Comparison of ENCODE assay signal across 8 cellular contexts in genomic region chr11:76859708-76860233, GRCh38. TPM values are rescaled to one million over a fixed set of nuclear protein-coding genes. Genes with fewer than 3 reads are reported as not detected.
DNase-seq lines count a peak whose midpoint lies in the region; ATAC-seq and TF ChIP-seq lines count a peak whose summit lies in the region.

No MANE protein-coding gene starts in this region.

- H3K27me3 ChIP-seq in MM.1S (replicated peaks; ENCODE audit: insufficient read depth, low read length), result no peaks in the 10 kb centered on the region
- H3K27me3 ChIP-seq in dorsolateral prefrontal cortex, result no peaks in the 10 kb centered on the region
- no peaks in the 10 kb centered on the region for H3K27me3 ChIP-seq in aorta (ENCODE audit: control insufficient read depth in 1 of 2, insufficient read depth in 2 of 2, low read length in 1 of 2)

- H3K36me3 Mint-ChIP-seq in CD14-positive monocyte (peaks cover 0 to 6% of the 10 kb centered on the region in 2 donors), osteocyte (ENCODE audit: unreplicated experiment) (no peaks in the 10 kb centered on the region)

- H3K9me3 ChIP-seq in MM.1S (replicated peaks; ENCODE audit: insufficient read depth, low read length), result no peaks in the 10 kb centered on the region
- no peaks in the 10 kb centered on the region for H3K9me3 ChIP-seq in aorta (ENCODE audit: control insufficient read depth, low read length)

- WGBS in aorta, 2 donors, result 92 to 95% methylated on average over 14 of the region's 14 CpGs

- H3K9me3 Mint-ChIP-seq in CD14-positive monocyte (no peaks in the 10 kb centered on the region), osteocyte (ENCODE audit: unreplicated experiment) (no peaks in the 10 kb centered on the region)

- intact Hi-C loops in CD14-positive monocyte (cut with micrococcal nuclease), result loop anchor here (5.0 to 10.0 kb wide), 2 partner anchors 37 to 45 kb away; no protein-coding TSS in a partner anchor
- intact Hi-C loops in dorsolateral prefrontal cortex (cut with DNase I), result loop anchor here (5.0 kb wide), 2 partner anchors 52 to 58 kb away; no protein-coding TSS in a partner anchor
- intact Hi-C loops in aorta (cut with DNase I), result loop anchor here (5.0 kb wide), 1 partner anchor 52 kb away; no protein-coding TSS in a partner anchor

- H3K9ac ChIP-seq in MM.1S (ENCODE audit: low read length), result no peak overlapping the region

- no peaks in the 10 kb centered on the region for H3F3A ChIP-seq in MM.1S (ENCODE audit: insufficient read depth, low read length)

- DNase-seq in CD14-positive monocyte (ENCODE audit: low spot score), result no peak
- DNase-seq in MM.1S, result no peak
- DNase-seq in dorsolateral prefrontal cortex, result no peak
- no peak for DNase-seq in osteocyte (ENCODE audit: extremely low spot score, unreplicated experiment)
- DNase-seq in HK-2 (ENCODE audit: unreplicated experiment), result no peak
- DNase-seq in H4 (ENCODE audit: low spot score), result no peak
- DNase-seq in aorta, result no peak

- no peaks in the 10 kb centered on the region for H3K9me2 ChIP-seq in MM.1S (replicated peaks; ENCODE audit: insufficient read depth, low read length)

- H3K4me3 Mint-ChIP-seq in CD14-positive monocyte, result peak overlapping the region in 1 of 2 donors; percentile 2
- H3K4me3 Mint-ChIP-seq in osteocyte (ENCODE audit: unreplicated experiment), result peak overlapping the region; percentile 20

- ATAC-seq in HG02571 (IDR thresholded peaks at IDR 0.05; ENCODE audit: unreplicated experiment) (no peak), aorta (ENCODE audit: low FRiP score) (no peak)

- H3K27ac Mint-ChIP-seq in CD14-positive monocyte (peak overlapping the region; percentile 86 to 97 (median 92)), osteocyte (ENCODE audit: unreplicated experiment) (peak overlapping the region; percentile 8)

- H3K36me3 ChIP-seq in MM.1S (replicated peaks; ENCODE audit: insufficient read depth, low read length) (no peaks in the 10 kb centered on the region), aorta (ENCODE audit: control insufficient read depth in 1 of 2, insufficient read depth in 2 of 2, low read length in 1 of 2) (no peaks in the 10 kb centered on the region)

- H3K4me2 ChIP-seq in MM.1S (ENCODE audit: low read depth, low read length), result peak overlapping the region; percentile 72; the same call in 1 of the 2 replicates

- H3K4me3 ChIP-seq in MM.1S (ENCODE audit: low read length) (no peak overlapping the region), dorsolateral prefrontal cortex (peak overlapping the region in 28 of 59 donors; percentile 68 to 96 (median 87)), aorta (ENCODE audit: low read length in 2 of 2) (no peak overlapping the region)

- H3K79me2 ChIP-seq in MM.1S (ENCODE audit: low read length), result 0 out of 2 replicates have a peak, but pooled peaks cover 8% of the 10 kb centered on the region

- no peak for TF ChIP-seq CTCF in CD14-positive monocyte (IDR thresholded peaks at IDR 0.05)
- TF ChIP-seq CTCF in MM.1S (IDR thresholded peaks at IDR 0.05; ENCODE audit: low read length), result no peak
- TF ChIP-seq CTCF in dorsolateral prefrontal cortex (IDR thresholded peaks at IDR 0.05 in 54 of 56, conservative IDR thresholded peaks at IDR 0.05 in 2 of 56; ENCODE audit: low read depth in 1 of 56, partially characterized antibody in 56 of 56), result no peak
- TF ChIP-seq CTCF in osteocyte (IDR thresholded peaks at IDR 0.05), result no peak

- H3K4me1 ChIP-seq in MM.1S (ENCODE audit: low read length), result peaks cover 11% of the 10 kb centered on the region; the same call in 1 of the 2 replicates
- no peaks in the 10 kb centered on the region for H3K4me1 ChIP-seq in aorta (ENCODE audit: control insufficient read depth in 1 of 2, insufficient read depth in 2 of 2, low read length in 2 of 2)

- peaks cover 73% of the 10 kb centered on the region for H3K4me1 Mint-ChIP-seq in CD14-positive monocyte
- H3K4me1 Mint-ChIP-seq in osteocyte (ENCODE audit: unreplicated experiment), result peaks cover 10% of the 10 kb centered on the region

- H2AFZ ChIP-seq in MM.1S (ENCODE audit: low read length), result peak overlapping the region; percentile 98

- H3K27ac ChIP-seq in MM.1S (ENCODE audit: low read length) (no peak overlapping the region), dorsolateral prefrontal cortex (peak overlapping the region in 51 of 59 donors; percentile 50 to 94 (median 88)), aorta (ENCODE audit: low read depth in 1 of 2, low read length in 2 of 2) (no peak overlapping the region)

- H4K20me1 ChIP-seq in MM.1S (ENCODE audit: insufficient read depth, low read length), result no peaks in the 10 kb centered on the region

- H3K27me3 Mint-ChIP-seq in CD14-positive monocyte (ENCODE audit: low read depth in 3 of 3) (no peaks in the 10 kb centered on the region), osteocyte (ENCODE audit: unreplicated experiment) (no peaks in the 10 kb centered on the region)

RNA-seq across cellular contexts. Expression of gene ACER3, which starts 0.9 kb away (rescaled TPM):
- polyA plus RNA-seq in CD14-positive monocyte (10 to 100 TPM; 22.9 to 45.4 TPM), aorta (1 to 10 TPM; 3.6 to 4.3 TPM)
- total RNA-seq in dorsolateral prefrontal cortex (10 to 100 TPM; 24.6 to 97.5 (median 41.3) TPM), osteocyte (17.4 and 17.6 TPM in 2 replicates), aorta (10 to 100 TPM; 17.6 to 27.3 TPM)
- 19.7 and 22.9 TPM in 2 replicates for total RNA-seq in H4 (2014; rRNA removed; shearing (Covaris generic))

Comparison
In these comparisons a context has a peak if more than half of its experiments do, and no peak if none do; other contexts are left out.
1. H3K27ac ChIP-seq: peak in dorsolateral prefrontal cortex (51 of 59); none in MM.1S (single experiment) and aorta (0 of 2).